1 cellular context compared by ENCODE assay signal in genomic region chr3:33380653-33381052, GRCh38.
TF ChIP-seq lines count a peak whose summit lies in the region.

No MANE protein-coding gene starts in this region.

TF ChIP-seq in HepG2, 621 proteins besides CTCF, POLR2A, EP300 and RAD21:
- TF ChIP-seq ZKSCAN5 (CRISPR knock-in tag; IDR thresholded peaks at IDR 0.05) (no peak), RBM22 (optimal IDR thresholded peaks at IDR 0.05; ENCODE audit: low read length) (peak; percentile 13)
